25 cellular contexts compared by ENCODE assay signal in genomic region chr15:45784656-45785055, GRCh38.
"Had no signal": no experiment of that assay in that cellular context is flagged by ENCODE, and none has a peak within 500 bp of the region (broad histone marks: within the 10 kb centered on the region; RNA-seq: fewer than 3 reads in every experiment).

No MANE protein-coding gene starts in this region.

- H3K4me3 ChIP-seq: coronary artery, esophagus squamous epithelium, gastrocnemius medialis, left lung, pancreas, right lobe of liver, testis, tibial artery had no signal

- FAIRE-seq: endothelial cell of umbilical vein, kidney, pancreas, small intestine had no signal

- ATAC-seq: gastrocnemius medialis; left cardiac atrium; left lung; naive thymus-derived CD8-positive, alpha-beta T cell; right lobe of liver had no signal

- H3K4me3 Mint-ChIP-seq: naive thymus-derived CD8-positive, alpha-beta T cell; nephron progenitor cell; type B pancreatic cell had no signal

- H3K27me3 ChIP-seq: gastrocnemius medialis, neutrophil, pancreas, right lobe of liver, testis had no signal

- H3K27me3 Mint-ChIP-seq: type B pancreatic cell had no signal

- DNase-seq: dermis blood vessel endothelial cell; effector memory CD4-positive, alpha-beta T cell; erythroblast; esophagus squamous epithelium; gastrocnemius medialis; head of caudate nucleus; kidney; left cardiac atrium; left lung; naive thymus-derived CD8-positive, alpha-beta T cell; nephron progenitor cell; right lobe of liver; small intestine; stimulated activated CD4-positive, alpha-beta T cell treated with anti-CD3 and anti-CD28 coated beads, Interleukin-15, amount 100 ng/mL, for 24 hours; stimulated activated CD4-positive, alpha-beta T cell treated with anti-CD3 and anti-CD28 coated beads, Interleukin-4, amount 100 ng/mL, for 1 hour; stimulated activated CD8-positive, alpha-beta memory T cell treated with anti-CD3 and anti-CD28 coated beads, Interleukin-4, amount 100 ng/mL, for 48 hours; stimulated activated naive CD4-positive, alpha-beta T cell; substantia nigra; testis; tibial artery had no signal

- H3K9me3 Mint-ChIP-seq: nephron progenitor cell, type B pancreatic cell had no signal

- H3K4me1 Mint-ChIP-seq: naive thymus-derived CD8-positive, alpha-beta T cell had no signal

- H3K36me3 Mint-ChIP-seq: naive thymus-derived CD8-positive, alpha-beta T cell; type B pancreatic cell had no signal

- H3K27ac ChIP-seq: coronary artery, esophagus squamous epithelium, gastrocnemius medialis, left lung, neutrophil, pancreas, right lobe of liver, testis, tibial artery had no signal

- H3K4me1 ChIP-seq: esophagus squamous epithelium, gastrocnemius medialis, left lung, pancreas, right lobe of liver, testis, tibial artery had no signal

- H3K27ac Mint-ChIP-seq: naive thymus-derived CD8-positive, alpha-beta T cell; type B pancreatic cell had no signal

- H3K36me3 ChIP-seq: esophagus squamous epithelium, gastrocnemius medialis, left lung, neutrophil, pancreas, right lobe of liver, tibial artery had no signal

- H3K9me3 ChIP-seq: esophagus squamous epithelium, gastrocnemius medialis, left lung, neutrophil, pancreas, right lobe of liver, testis, tibial artery had no signal
